ENCODE assay signal across 8 cellular contexts in genomic region chr16:31477220-31478216, GRCh38. TPM values are rescaled to one million over a fixed set of nuclear protein-coding genes. Genes with fewer than 3 reads are reported as not detected.
DNase-seq lines count a peak whose midpoint lies in the region; ATAC-seq, FAIRE-seq and TF ChIP-seq lines count a peak whose summit lies in the region.

No MANE protein-coding gene starts in this region.

- no peak overlapping the region; the same call in 1 of the 2 replicates for H3K18ac ChIP-seq in H1 (ENCODE audit: extremely low read depth, low read length)

- TF ChIP-seq POLR2A in H1 (IDR thresholded peaks at IDR 0.05; ENCODE audit: control extremely low read depth in 1 of 2, low read depth in 2 of 2, low read length in 2 of 2), result no peak

- no peaks in the 10 kb centered on the region for H3K79me1 ChIP-seq in H1 (ENCODE audit: low read depth, low read length)

- H3K23me2 ChIP-seq in H1 (ENCODE audit: low read depth, low read length), result peaks cover 14% of the 10 kb centered on the region; the same call in 1 of the 2 replicates

- H3K4me3 ChIP-seq in H1 (ENCODE audit: extremely low read depth in 1 of 4, insufficient read depth in 2 of 4, low read depth in 3 of 4, low read length in 4 of 4) (peak overlapping the region; percentile 48 to 79 (median 61)), rectal smooth muscle tissue (ENCODE audit: low read length) (peak overlapping the region; percentile 55)

- no peak overlapping the region; a peak in 1 of 7 replicates for H3K9ac ChIP-seq in H1 (replicated peaks in 1 of 4; ENCODE audit: extremely low read depth in 1 of 4, low read depth in 3 of 4, low read length in 3 of 4)
- H3K9ac ChIP-seq in rectal smooth muscle tissue (ENCODE audit: low read length), result no peak overlapping the region

- WGBS in H1 (ENCODE audit: extremely low coverage in 1 of 2, insufficient coverage in 1 of 2, insufficient read length in 1 of 2, insufficient replicate concordance in 2 of 2, low coverage in 1 of 2, low lambda C conversion rate in 2 of 2, missing lambda C conversion rate in 1 of 2), 2 experiments, result 6% methylated on average over 61 of the region's 67 CpGs; no CpG with 5 or more reads in 1 of the 2 experiments

- TF ChIP-seq RAD21 in H1 (IDR thresholded peaks at IDR 0.05 in 1 of 2, conservative IDR thresholded peaks at IDR 0.05 in 1 of 2; ENCODE audit: low read depth in 2 of 2, low read length in 2 of 2), result peak; percentile 30 to 51; a peak in 3 of 4 replicates

- CTCF ChIA-PET in H1 (lab: Charles Lee; ENCODE audit: partially characterized antibody), result interaction anchor here (0.6 to 5.1 kb wide), 16 partner anchors 10 to 431 kb away, joined by 3 to 35 read pairs (median 4); partner anchors contain the start of genes ARMC5 and RUSF1

- H3K4ac ChIP-seq in H1 (replicated peaks; ENCODE audit: insufficient read length, low read depth, low read length), result peak overlapping the region; percentile 58

- POLR2A ChIA-PET in H1 (lab: Charles Lee; ENCODE audit: partially characterized antibody), result interaction anchor here (0.7 to 6.0 kb wide), 10 partner anchors 9 to 297 kb away, joined by 3 to 40 read pairs (median 5); partner anchors contain the start of genes ARMC5, FUS and RUSF1

- H4K20me1 ChIP-seq in H1 (replicated peaks in 1 of 2; ENCODE audit: control insufficient read depth in 1 of 2, insufficient read depth in 2 of 2, low read length in 2 of 2), result peaks cover 0 to 4% of the 10 kb centered on the region in 2 experiments

- H2BK20ac ChIP-seq in H1 (ENCODE audit: low read length), result no peak overlapping the region

- H2BK12ac ChIP-seq in H1 (ENCODE audit: low read depth, low read length), result peak overlapping the region; percentile 87; the same call in 1 of the 2 replicates

- H4K5ac ChIP-seq in H1 (ENCODE audit: insufficient read length, low read depth, low read length), result no peak overlapping the region

- peak; percentile 71 for DNase-seq in RPMI8226
- DNase-seq in H1 (ENCODE audit: low read depth in 1 of 2, low spot score in 2 of 2), result peak in 1 of 2 experiments; percentile 86
- DNase-seq in nucleus accumbens (lab: John Stamatoyannopoulos, UW), result no peak
- no peak for DNase-seq in NCI-H446 treated with DMSO at 0.1 percent for 48 hours (lab: John Stamatoyannopoulos, UW)

- FAIRE-seq in H1 (lab: Jason Lieb, UNC), result no peak

- peak overlapping the region; percentile 62 to 99 for H3K4me2 ChIP-seq in H1 (ENCODE audit: insufficient read depth in 1 of 2, low read depth in 2 of 2, low read length in 2 of 2)

- no peak overlapping the region; the same call in 1 of the 2 replicates for H2BK5ac ChIP-seq in H1 (ENCODE audit: low read depth, low read length)

- ATAC-seq in GM21381 (IDR thresholded peaks at IDR 0.05; ENCODE audit: unreplicated experiment) (peak; percentile 28), HG03175 (IDR thresholded peaks at IDR 0.05; ENCODE audit: unreplicated experiment) (no peak)

- no peak overlapping the region for H2AK5ac ChIP-seq in H1 (ENCODE audit: low read depth, low read length)

- H4K91ac ChIP-seq in H1 (replicated peaks; ENCODE audit: insufficient read length, low read length), result no peak overlapping the region

- no peak overlapping the region for H3K56ac ChIP-seq in H1 (replicated peaks; ENCODE audit: insufficient read length, low read depth, low read length)

- H3K27me3 ChIP-seq in H1 (replicated peaks in 1 of 4; ENCODE audit: control insufficient read depth in 3 of 4, extremely low read depth in 1 of 4, insufficient read depth in 3 of 4, low read length in 3 of 4) (peaks cover 2 to 52% (median 35%) of the 10 kb centered on the region in 4 experiments), rectal smooth muscle tissue (ENCODE audit: control insufficient read depth, insufficient read depth, low read length) (no peaks in the 10 kb centered on the region)

- TF ChIP-seq CTCF in C4-2B (conservative IDR thresholded peaks at IDR 0.05) (peak; percentile 75), H1 (IDR thresholded peaks at IDR 0.05; ENCODE audit: control extremely low read depth in 1 of 3, insufficient read depth in 1 of 3, low read depth in 1 of 3, low read length in 3 of 3) (peak; percentile 46 to 60 (median 57))

- no peak overlapping the region for H3K14ac ChIP-seq in H1 (ENCODE audit: insufficient read length)

- peak overlapping the region; percentile 47; the same call in 1 of the 2 replicates for H2AFZ ChIP-seq in H1 (ENCODE audit: low read length)

- no peak overlapping the region for H3K23ac ChIP-seq in H1 (ENCODE audit: insufficient read length)

- no peaks in the 10 kb centered on the region for H3K36me3 ChIP-seq in H1 (ENCODE audit: control insufficient read depth in 2 of 4, insufficient read depth in 4 of 4, low read length in 3 of 4)
- H3K36me3 ChIP-seq in rectal smooth muscle tissue (ENCODE audit: control insufficient read depth, insufficient read depth, low read length), result peaks cover 13% of the 10 kb centered on the region

- no peaks in the 10 kb centered on the region for H3K79me2 ChIP-seq in H1 (ENCODE audit: control insufficient read depth in 1 of 2, insufficient read depth in 2 of 2, low read length in 2 of 2)

- TF ChIP-seq EP300 in H1 (IDR thresholded peaks at IDR 0.05; ENCODE audit: borderline replicate concordance in 1 of 2, low read depth in 2 of 2, low read length in 2 of 2), result no peak

- H3K4me1 ChIP-seq in H1 (replicated peaks in 1 of 4; ENCODE audit: control insufficient read depth in 3 of 4, insufficient read depth in 4 of 4, low read length in 3 of 4) (peaks cover 0 to 7% (median 3%) of the 10 kb centered on the region in 4 experiments; a peak in 5 of 7 replicates), rectal smooth muscle tissue (ENCODE audit: control insufficient read depth, insufficient read depth, low read length) (peaks cover 18% of the 10 kb centered on the region)

- H3K27ac ChIP-seq in C4-2B (peak overlapping the region; percentile 70), H1 (ENCODE audit: low read depth, low read length) (no peak overlapping the region), rectal smooth muscle tissue (ENCODE audit: low read depth, low read length) (peak overlapping the region; percentile 63)

- H2BK15ac ChIP-seq in H1 (ENCODE audit: low read length), result no peak overlapping the region

- 0 out of 2 replicates have a peak overlapping the region, but pooled peaks have one; percentile 45 for H4K8ac ChIP-seq in H1 (ENCODE audit: extremely low read depth, insufficient read depth, low read length)

- no peaks in the 10 kb centered on the region for H3K9me3 ChIP-seq in H1 (ENCODE audit: insufficient read depth in 2 of 2, low read depth in 1 of 2, low read length in 1 of 2)

- H2BK120ac ChIP-seq in H1 (replicated peaks; ENCODE audit: low read depth, low read length), result no peak overlapping the region

RNA-seq across cellular contexts. Expression of gene SLC5A2, which starts 5.4 kb away (rescaled TPM):
- total RNA-seq in H1 (2021; fragmentation: NEBNext Ultra II Directional; extraction: Animal tissue kit (Norgen Biotek cat#: 25700)), result 0.56 and 1.1 TPM in 2 replicates
- polyA plus RNA-seq in H1 (2011; rRNA removed), result 4.1 and 4.4 TPM in 2 replicates
- 2.4 TPM for polyA plus RNA-seq in H1 (2011; cell fraction: cytosol; rRNA removed)
- 5.1 TPM for polyA plus RNA-seq in H1 (2011; cell fraction: nucleus; rRNA removed)
- polyA plus RNA-seq in H1 (2012, experiment 1 of 2), result 3.1 to 5.5 TPM (median 4.1 TPM) in 4 replicates
- polyA plus RNA-seq in H1 (2012, experiment 2 of 2), result 2.7 TPM
- polyA plus RNA-seq in H1 (2013, experiment 1 of 2), result 1.0 TPM
- 0.77 TPM for polyA plus RNA-seq in H1 (2013, experiment 2 of 2)
- 1.4 and 1.8 TPM in 2 replicates for polyA minus RNA-seq in H1 (2011; rRNA and poly(A)+ RNA removed)
- 0.81 TPM for polyA minus RNA-seq in H1 (2011; cell fraction: cytosol; rRNA and poly(A)+ RNA removed)
- polyA minus RNA-seq in H1 (2011; cell fraction: nucleus; rRNA and poly(A)+ RNA removed), result 5.9 TPM

RNA-seq across cellular contexts. Expression of gene TGFB1I1, which starts 5.6 kb away (rescaled TPM):
- 5.8 and 7.0 TPM in 2 replicates for total RNA-seq in H1 (2021; fragmentation: NEBNext Ultra II Directional; extraction: Animal tissue kit (Norgen Biotek cat#: 25700))
- polyA plus RNA-seq in H1 (2011; rRNA removed), result 4.8 and 5.6 TPM in 2 replicates
- polyA plus RNA-seq in H1 (2011; cell fraction: cytosol; rRNA removed), result 2.8 TPM
- 5.2 TPM for polyA plus RNA-seq in H1 (2011; cell fraction: nucleus; rRNA removed)
- 3.1 to 6.8 TPM (median 6.4 TPM) in 4 replicates for polyA plus RNA-seq in H1 (2012, experiment 1 of 2)
- 6.7 TPM for polyA plus RNA-seq in H1 (2012, experiment 2 of 2)
- 5.6 TPM for polyA plus RNA-seq in H1 (2013, experiment 1 of 2)
- polyA plus RNA-seq in H1 (2013, experiment 2 of 2), result 5.3 TPM
- polyA minus RNA-seq in H1 (2011; rRNA and poly(A)+ RNA removed), result 1.4 and 3.4 TPM in 2 replicates
- polyA minus RNA-seq in H1 (2011; cell fraction: cytosol; rRNA and poly(A)+ RNA removed), result 4.8 TPM
- 5.4 TPM for polyA minus RNA-seq in H1 (2011; cell fraction: nucleus; rRNA and poly(A)+ RNA removed)

RNA-seq across cellular contexts. Expression of gene ARMC5, which starts 18.2 kb away (rescaled TPM):
- total RNA-seq in H1 (2021; fragmentation: NEBNext Ultra II Directional; extraction: Animal tissue kit (Norgen Biotek cat#: 25700)), result 8.7 and 8.9 TPM in 2 replicates
- polyA plus RNA-seq in H1 (2011; rRNA removed), result 7.8 and 16.4 TPM in 2 replicates
- polyA plus RNA-seq in H1 (2011; cell fraction: cytosol; rRNA removed), result 7.8 TPM
- 29.9 TPM for polyA plus RNA-seq in H1 (2011; cell fraction: nucleus; rRNA removed)
- polyA plus RNA-seq in H1 (2012, experiment 1 of 2), result 5.1 to 9.5 TPM (median 8.8 TPM) in 4 replicates
- 7.5 TPM for polyA plus RNA-seq in H1 (2012, experiment 2 of 2)
- 7.8 TPM for polyA plus RNA-seq in H1 (2013, experiment 1 of 2)
- polyA plus RNA-seq in H1 (2013, experiment 2 of 2), result 6.2 TPM
- 3.4 TPM in 2 replicates for polyA minus RNA-seq in H1 (2011; rRNA and poly(A)+ RNA removed)
- polyA minus RNA-seq in H1 (2011; cell fraction: cytosol; rRNA and poly(A)+ RNA removed), result 5.3 TPM
- polyA minus RNA-seq in H1 (2011; cell fraction: nucleus; rRNA and poly(A)+ RNA removed), result 10.0 TPM

RNA-seq across cellular contexts. Expression of gene RUSF1, which starts 30.7 kb away (rescaled TPM):
- total RNA-seq in H1 (2021; fragmentation: NEBNext Ultra II Directional; extraction: Animal tissue kit (Norgen Biotek cat#: 25700)), result 20.3 and 22.5 TPM in 2 replicates
- 33.7 and 53.0 TPM in 2 replicates for polyA plus RNA-seq in H1 (2011; rRNA removed)
- polyA plus RNA-seq in H1 (2011; cell fraction: cytosol; rRNA removed), result 34.5 TPM
- polyA plus RNA-seq in H1 (2011; cell fraction: nucleus; rRNA removed), result 88.5 TPM
- polyA plus RNA-seq in H1 (2012, experiment 1 of 2), result 19.4 to 40.1 TPM (median 32.8 TPM) in 4 replicates
- polyA plus RNA-seq in H1 (2012, experiment 2 of 2), result 28.2 TPM
- polyA plus RNA-seq in H1 (2013, experiment 1 of 2), result 32.5 TPM
- polyA plus RNA-seq in H1 (2013, experiment 2 of 2), result 34.6 TPM
- 27.5 and 40.1 TPM in 2 replicates for polyA minus RNA-seq in H1 (2011; rRNA and poly(A)+ RNA removed)
- 16.2 TPM for polyA minus RNA-seq in H1 (2011; cell fraction: cytosol; rRNA and poly(A)+ RNA removed)
- polyA minus RNA-seq in H1 (2011; cell fraction: nucleus; rRNA and poly(A)+ RNA removed), result 41.8 TPM

RNA-seq across cellular contexts. Expression of gene ZNF843, which starts 34.9 kb away (rescaled TPM):
- 0.15 and 0.19 TPM in 2 replicates for total RNA-seq in H1 (2021; fragmentation: NEBNext Ultra II Directional; extraction: Animal tissue kit (Norgen Biotek cat#: 25700))
- 0.32 and 0.36 TPM in 2 replicates for polyA plus RNA-seq in H1 (2011; rRNA removed)
- 0.28 TPM for polyA plus RNA-seq in H1 (2011; cell fraction: cytosol; rRNA removed)
- 0.27 TPM for polyA plus RNA-seq in H1 (2011; cell fraction: nucleus; rRNA removed)
- 0.08 to 0.17 TPM (median 0.11 TPM) in 4 replicates for polyA plus RNA-seq in H1 (2012, experiment 1 of 2)
- polyA plus RNA-seq in H1 (2012, experiment 2 of 2), result 0.18 TPM
- 0.10 TPM for polyA plus RNA-seq in H1 (2013, experiment 1 of 2)
- polyA plus RNA-seq in H1 (2013, experiment 2 of 2), result 0.15 TPM
- 0.29 and 0.32 TPM in 2 replicates for polyA minus RNA-seq in H1 (2011; rRNA and poly(A)+ RNA removed)
- not detected for polyA minus RNA-seq in H1 (2011; cell fraction: cytosol; rRNA and poly(A)+ RNA removed)
- polyA minus RNA-seq in H1 (2011; cell fraction: nucleus; rRNA and poly(A)+ RNA removed), result 0.30 TPM
